10 cellular contexts compared by ENCODE assay signal in the genomic region with DNA sequence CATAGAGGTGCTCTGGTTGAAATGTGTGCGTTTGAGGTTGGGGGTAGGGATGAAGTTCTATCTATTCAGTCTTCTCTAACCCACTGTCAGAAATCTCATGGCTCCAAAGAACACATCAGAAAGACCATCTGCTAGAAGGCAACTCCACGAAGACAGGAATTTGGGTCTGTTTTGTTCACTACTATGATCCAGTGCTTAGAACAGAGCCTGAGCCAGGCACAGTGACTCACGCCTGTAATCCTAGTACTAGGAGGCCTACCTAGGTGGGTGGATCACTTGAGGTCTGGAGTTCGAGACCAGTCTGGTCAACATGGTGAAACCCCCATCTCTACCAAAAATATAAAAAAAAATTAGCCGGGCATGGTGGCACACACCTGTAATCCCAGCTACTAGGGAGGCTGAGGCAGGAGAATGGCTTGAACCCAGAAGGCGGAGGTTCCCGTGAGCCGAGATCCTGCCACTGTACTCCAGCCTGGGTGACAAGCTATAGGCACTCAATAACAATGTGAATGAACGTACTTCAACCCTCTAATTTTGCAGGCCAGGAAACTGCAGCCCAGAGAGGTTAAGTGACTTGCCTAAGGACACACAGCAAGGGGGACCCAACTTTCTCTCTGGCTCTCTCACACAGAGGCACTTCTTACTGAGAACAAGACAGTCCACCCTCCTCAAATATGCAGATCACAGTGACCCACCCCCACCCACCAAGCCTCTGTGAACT. TPM values are rescaled to one million over a fixed set of nuclear protein-coding genes. Genes with fewer than 3 reads are reported as not detected.
DNase-seq lines count a peak whose midpoint lies in the region; ATAC-seq and TF ChIP-seq lines count a peak whose summit lies in the region.
"Had no signal": no experiment of that assay in that cellular context is flagged by ENCODE, and none has a peak within 500 bp of the region (broad histone marks: within the 10 kb centered on the region; RNA-seq: fewer than 3 reads in every experiment).

No MANE protein-coding gene starts in this region.

- peaks cover 7% of the 10 kb centered on the region for H3K36me3 Mint-ChIP-seq in CD4-positive, alpha-beta T cell (ENCODE audit: low read depth)

- TF ChIP-seq CTCF in CD4-positive, alpha-beta T cell (IDR thresholded peaks at IDR 0.05): no peak
- TF ChIP-seq CTCF in RWPE2 (IDR thresholded peaks at IDR 0.05; ENCODE audit: poor library complexity, severe bottlenecking) (no peak), parathyroid adenoma (IDR thresholded peaks at IDR 0.05) (no peak)

- peaks cover 12% of the 10 kb centered on the region for H3K4me1 Mint-ChIP-seq in CD4-positive, alpha-beta T cell (ENCODE audit: low read depth)

- peaks cover 10% of the 10 kb centered on the region for H3K27me3 ChIP-seq in CD4-positive, alpha-beta T cell (ENCODE audit: control insufficient read depth, insufficient read depth, low read length)
- H3K27me3 ChIP-seq in RWPE2 (ENCODE audit: insufficient read depth, poor library complexity, severe bottlenecking) (no peaks in the 10 kb centered on the region), parathyroid adenoma (ENCODE audit: control insufficient read depth, insufficient read depth, low read length) (no peaks in the 10 kb centered on the region)

- no peaks in the 10 kb centered on the region for H3K27me3 Mint-ChIP-seq in CD4-positive, alpha-beta T cell

- no peak overlapping the region for H3K4me3 ChIP-seq in RWPE2 (ENCODE audit: severe bottlenecking)
- H3K4me3 ChIP-seq in parathyroid adenoma (ENCODE audit: low read depth, low read length): peak overlapping the region; percentile 70

- H3K4me1 ChIP-seq in RWPE2 (ENCODE audit: insufficient read depth, poor library complexity, severe bottlenecking) (peaks cover 9% of the 10 kb centered on the region), parathyroid adenoma (peaks cover 14% of the 10 kb centered on the region)

- H3K79me2 ChIP-seq in parathyroid adenoma: peaks cover 2% of the 10 kb centered on the region

- H3K4me3 Mint-ChIP-seq in CD4-positive, alpha-beta T cell: peak overlapping the region; percentile 34

- no peak overlapping the region for H2AFZ ChIP-seq in parathyroid adenoma

- ATAC-seq in CD4-positive, alpha-beta T cell (ENCODE audit: poor library complexity): no peak
- no peak for ATAC-seq in RWPE2 (ENCODE audit: low read depth)
- no peak for ATAC-seq in GM18505 (IDR thresholded peaks at IDR 0.05; ENCODE audit: unreplicated experiment)
- ATAC-seq: activated naive CD4-positive, alpha-beta T cell treated with anti-CD3 and anti-CD28 coated beads, Interleukin-2, amount 50 U/mL, for 72 hours had no signal

- POLR2A ChIA-PET in CD4-positive, alpha-beta T cell (lab: Charles Lee): interaction anchor here (1.3 kb wide), 1 partner anchor 12 kb away, joined by 4 read pairs; a partner anchor contains a TSS

- no peak for TF ChIP-seq POLR2A in GM18505 (IDR thresholded peaks at IDR 0.05; ENCODE audit: borderline replicate concordance, extremely low read depth, insufficient read depth, insufficient read length)

- no peak overlapping the region for H3K27ac Mint-ChIP-seq in CD4-positive, alpha-beta T cell
- H3K27ac Mint-ChIP-seq: activated naive CD4-positive, alpha-beta T cell treated with anti-CD3 and anti-CD28 coated beads, Interleukin-2, amount 50 U/mL, for 72 hours had no signal

- CTCF ChIA-PET in CD4-positive, alpha-beta T cell (lab: Charles Lee): no interaction called here

- H3K36me3 ChIP-seq in RWPE2 (ENCODE audit: low read depth) (peaks cover 43% of the 10 kb centered on the region), parathyroid adenoma (ENCODE audit: control insufficient read depth, insufficient read depth, low read length) (no peaks in the 10 kb centered on the region)

- intact Hi-C loops in CD4-positive, alpha-beta T cell (cut with DNase I, micrococcal nuclease): no loop called here

- DNase-seq in CD4-positive, alpha-beta T cell: no peak
- DNase-seq in RWPE2 (ENCODE audit: low spot score) (no peak), fibroblast of the conjunctiva (ENCODE audit: low read depth) (peak; percentile 24), RPMI8226 (no peak), HuH-7 (ENCODE audit: low spot score) (no peak), NCI-H1436 (lab: John Stamatoyannopoulos, UW) (no peak)
- DNase-seq: NCI-H1105 had no signal

- H3K9ac ChIP-seq in parathyroid adenoma: no peak overlapping the region

- no peaks in the 10 kb centered on the region for H3K9me3 ChIP-seq in CD4-positive, alpha-beta T cell (ENCODE audit: control insufficient read depth, low read length)
- H3K9me3 ChIP-seq in RWPE2 (ENCODE audit: severe bottlenecking) (no peaks in the 10 kb centered on the region), parathyroid adenoma (ENCODE audit: control insufficient read depth, low read length) (no peaks in the 10 kb centered on the region)

- H3K27ac ChIP-seq in CD4-positive, alpha-beta T cell (ENCODE audit: low read depth, low read length): no peak overlapping the region
- peak overlapping the region; percentile 73 for H3K27ac ChIP-seq in RWPE2 (ENCODE audit: poor library complexity, severe bottlenecking)
- H3K27ac ChIP-seq in parathyroid adenoma: peak overlapping the region; percentile 89

- H3K4me2 ChIP-seq in parathyroid adenoma (ENCODE audit: low read length): no peak overlapping the region

- H3K9me3 Mint-ChIP-seq in CD4-positive, alpha-beta T cell: no peaks in the 10 kb centered on the region
- H3K9me3 Mint-ChIP-seq: activated naive CD4-positive, alpha-beta T cell treated with anti-CD3 and anti-CD28 coated beads, Interleukin-2, amount 50 U/mL, for 72 hours had no signal

RNA-seq across cellular contexts. Expression of a gene that starts 2.2 kb away (rescaled TPM):
- under 1 TPM; 0.17 to 0.25 TPM for total RNA-seq in CD4-positive, alpha-beta T cell

RNA-seq across cellular contexts. Expression of a gene that starts 3.2 kb away (rescaled TPM):
- 10 to 100 TPM; 73.3 to 78.7 TPM for total RNA-seq in CD4-positive, alpha-beta T cell

RNA-seq across cellular contexts. Expression of a gene that starts 12.4 kb away (rescaled TPM):
- total RNA-seq in CD4-positive, alpha-beta T cell: 10 to 100 TPM; 31.2 to 34.2 TPM

RNA-seq across cellular contexts. Expression of a gene that starts 56.7 kb away (rescaled TPM):
- total RNA-seq in CD4-positive, alpha-beta T cell: 10 to 100 TPM; 52.8 to 57.3 TPM
